1 cellular context compared by ENCODE assay signal in the genomic region with DNA sequence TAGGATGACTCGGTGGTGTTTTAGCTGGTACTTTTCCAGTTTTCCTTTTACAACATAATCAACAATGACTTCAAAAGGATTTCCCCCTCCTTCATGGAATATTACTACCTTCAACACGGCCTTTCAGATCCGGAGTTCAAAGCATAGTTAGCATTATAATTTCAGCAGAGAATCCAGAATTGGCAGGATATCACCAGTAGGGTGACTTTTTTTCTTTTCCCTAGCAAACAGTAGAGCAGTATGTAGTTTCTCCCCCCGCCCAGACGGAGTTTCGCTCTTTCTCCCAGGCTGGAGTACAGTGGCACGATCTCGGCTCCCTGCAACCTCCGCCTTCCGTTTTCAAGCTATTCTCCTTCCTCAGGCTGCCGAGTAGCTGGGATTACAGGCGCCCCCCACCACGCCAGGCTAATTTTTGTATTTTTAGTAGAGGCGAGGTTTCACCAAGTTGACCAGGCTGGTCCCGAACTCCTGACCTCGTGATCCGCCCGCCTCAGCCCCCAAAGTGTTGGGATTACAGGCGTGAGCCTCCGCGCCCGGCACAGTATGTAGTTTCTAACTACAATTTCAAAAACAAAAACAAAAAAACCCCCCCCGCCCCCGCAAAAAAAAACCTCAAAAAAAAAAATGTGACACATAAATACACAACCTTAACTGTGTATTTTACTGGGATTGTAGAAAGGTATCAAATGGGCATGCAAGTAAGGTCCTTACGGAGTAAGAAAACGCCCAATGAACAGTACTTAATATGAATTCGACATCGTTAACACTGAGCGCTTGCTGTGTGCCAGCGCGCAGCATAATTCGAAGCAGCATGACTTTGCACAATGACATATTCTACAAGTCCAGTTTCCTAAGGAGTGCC.
TF ChIP-seq lines count a peak whose summit lies in the region.

No MANE protein-coding gene starts in this region.

TF ChIP-seq in HepG2, 621 proteins besides CTCF, POLR2A, EP300 and RAD21 (continued from another document and continues in another):
- TF ChIP-seq, protein P1, sequence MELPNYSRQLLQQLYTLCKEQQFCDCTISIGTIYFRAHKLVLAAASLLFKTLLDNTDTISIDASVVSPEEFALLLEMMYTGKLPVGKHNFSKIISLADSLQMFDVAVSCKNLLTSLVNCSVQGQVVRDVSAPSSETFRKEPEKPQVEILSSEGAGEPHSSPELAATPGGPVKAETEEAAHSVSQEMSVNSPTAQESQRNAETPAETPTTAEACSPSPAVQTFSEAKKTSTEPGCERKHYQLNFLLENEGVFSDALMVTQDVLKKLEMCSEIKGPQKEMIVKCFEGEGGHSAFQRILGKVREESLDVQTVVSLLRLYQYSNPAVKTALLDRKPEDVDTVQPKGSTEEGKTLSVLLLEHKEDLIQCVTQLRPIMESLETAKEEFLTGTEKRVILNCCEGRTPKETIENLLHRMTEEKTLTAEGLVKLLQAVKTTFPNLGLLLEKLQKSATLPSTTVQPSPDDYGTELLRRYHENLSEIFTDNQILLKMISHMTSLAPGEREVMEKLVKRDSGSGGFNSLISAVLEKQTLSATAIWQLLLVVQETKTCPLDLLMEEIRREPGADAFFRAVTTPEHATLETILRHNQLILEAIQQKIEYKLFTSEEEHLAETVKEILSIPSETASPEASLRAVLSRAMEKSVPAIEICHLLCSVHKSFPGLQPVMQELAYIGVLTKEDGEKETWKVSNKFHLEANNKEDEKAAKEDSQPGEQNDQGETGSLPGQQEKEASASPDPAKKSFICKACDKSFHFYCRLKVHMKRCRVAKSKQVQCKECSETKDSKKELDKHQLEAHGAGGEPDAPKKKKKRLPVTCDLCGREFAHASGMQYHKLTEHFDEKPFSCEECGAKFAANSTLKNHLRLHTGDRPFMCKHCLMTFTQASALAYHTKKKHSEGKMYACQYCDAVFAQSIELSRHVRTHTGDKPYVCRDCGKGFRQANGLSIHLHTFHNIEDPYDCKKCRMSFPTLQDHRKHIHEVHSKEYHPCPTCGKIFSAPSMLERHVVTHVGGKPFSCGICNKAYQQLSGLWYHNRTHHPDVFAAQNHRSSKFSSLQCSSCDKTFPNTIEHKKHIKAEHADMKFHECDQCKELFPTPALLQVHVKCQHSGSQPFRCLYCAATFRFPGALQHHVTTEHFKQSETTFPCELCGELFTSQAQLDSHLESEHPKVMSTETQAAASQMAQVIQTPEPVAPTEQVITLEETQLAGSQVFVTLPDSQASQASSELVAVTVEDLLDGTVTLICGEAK (IDR thresholded peaks at IDR 0.05): no peak
- TF ChIP-seq, protein P1 (CRISPR knock-in tag; IDR thresholded peaks at IDR 0.05): no peak
- TF ChIP-seq, protein P2, sequence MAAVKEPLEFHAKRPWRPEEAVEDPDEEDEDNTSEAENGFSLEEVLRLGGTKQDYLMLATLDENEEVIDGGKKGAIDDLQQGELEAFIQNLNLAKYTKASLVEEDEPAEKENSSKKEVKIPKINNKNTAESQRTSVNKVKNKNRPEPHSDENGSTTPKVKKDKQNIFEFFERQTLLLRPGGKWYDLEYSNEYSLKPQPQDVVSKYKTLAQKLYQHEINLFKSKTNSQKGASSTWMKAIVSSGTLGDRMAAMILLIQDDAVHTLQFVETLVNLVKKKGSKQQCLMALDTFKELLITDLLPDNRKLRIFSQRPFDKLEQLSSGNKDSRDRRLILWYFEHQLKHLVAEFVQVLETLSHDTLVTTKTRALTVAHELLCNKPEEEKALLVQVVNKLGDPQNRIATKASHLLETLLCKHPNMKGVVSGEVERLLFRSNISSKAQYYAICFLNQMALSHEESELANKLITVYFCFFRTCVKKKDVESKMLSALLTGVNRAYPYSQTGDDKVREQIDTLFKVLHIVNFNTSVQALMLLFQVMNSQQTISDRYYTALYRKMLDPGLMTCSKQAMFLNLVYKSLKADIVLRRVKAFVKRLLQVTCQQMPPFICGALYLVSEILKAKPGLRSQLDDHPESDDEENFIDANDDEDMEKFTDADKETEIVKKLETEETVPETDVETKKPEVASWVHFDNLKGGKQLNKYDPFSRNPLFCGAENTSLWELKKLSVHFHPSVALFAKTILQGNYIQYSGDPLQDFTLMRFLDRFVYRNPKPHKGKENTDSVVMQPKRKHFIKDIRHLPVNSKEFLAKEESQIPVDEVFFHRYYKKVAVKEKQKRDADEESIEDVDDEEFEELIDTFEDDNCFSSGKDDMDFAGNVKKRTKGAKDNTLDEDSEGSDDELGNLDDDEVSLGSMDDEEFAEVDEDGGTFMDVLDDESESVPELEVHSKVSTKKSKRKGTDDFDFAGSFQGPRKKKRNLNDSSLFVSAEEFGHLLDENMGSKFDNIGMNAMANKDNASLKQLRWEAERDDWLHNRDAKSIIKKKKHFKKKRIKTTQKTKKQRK (IDR thresholded peaks at IDR 0.05; ENCODE audit: low read length): no peak
- TF ChIP-seq THYN1 (CRISPR knock-in tag; IDR thresholded peaks at IDR 0.05; ENCODE audit: borderline replicate concordance, low read depth) (no peak), KLF11 (CRISPR knock-in tag; IDR thresholded peaks at IDR 0.05) (no peak), ZNF431 (CRISPR knock-in tag; IDR thresholded peaks at IDR 0.05; ENCODE audit: borderline replicate concordance, low read depth) (no peak; the same call in 1 of the 2 replicates), ELF4 (CRISPR knock-in tag; IDR thresholded peaks at IDR 0.05; ENCODE audit: borderline replicate concordance) (no peak), BORCS8-MEF2B (CRISPR knock-in tag; IDR thresholded peaks at IDR 0.05) (no peak), RXRB (CRISPR knock-in tag; IDR thresholded peaks at IDR 0.05; ENCODE audit: borderline replicate concordance) (peak; percentile 68; the same call in 1 of the 2 replicates), MAFK (conservative IDR thresholded peaks at IDR 0.05 in 1 of 2, IDR thresholded peaks at IDR 0.05 in 1 of 2; ENCODE audit: low read length in 2 of 2) (peak in 1 of 2 experiments; percentile 12; a peak in 1 of 4 replicates), ZFP36L1 (CRISPR knock-in tag; IDR thresholded peaks at IDR 0.05) (no peak), ZNF720 (CRISPR knock-in tag; IDR thresholded peaks at IDR 0.05) (no peak), XBP1 (CRISPR knock-in tag; IDR thresholded peaks at IDR 0.05) (no peak), ZNF839 (CRISPR knock-in tag; IDR thresholded peaks at IDR 0.05; ENCODE audit: borderline replicate concordance) (no peak), GPN1 (CRISPR knock-in tag; IDR thresholded peaks at IDR 0.05; ENCODE audit: borderline replicate concordance) (no peak), ZNF841 (CRISPR knock-in tag; IDR thresholded peaks at IDR 0.05; ENCODE audit: borderline replicate concordance) (no peak), ZEB1 (IDR thresholded peaks at IDR 0.05; ENCODE audit: insufficient replicate concordance, low read depth) (no peak), ZNF484 (CRISPR knock-in tag; IDR thresholded peaks at IDR 0.05; ENCODE audit: borderline replicate concordance, low read depth) (no peak), FOSL1 (CRISPR knock-in tag; IDR thresholded peaks at IDR 0.05; ENCODE audit: borderline replicate concordance) (no peak), ZNF768 (CRISPR knock-in tag; IDR thresholded peaks at IDR 0.05) (no peak), WIZ (CRISPR knock-in tag; IDR thresholded peaks at IDR 0.05) (no peak), ZNF225 (CRISPR knock-in tag; IDR thresholded peaks at IDR 0.05) (no peak), ZNF451 (CRISPR knock-in tag; IDR thresholded peaks at IDR 0.05) (no peak), NFYB (CRISPR knock-in tag; IDR thresholded peaks at IDR 0.05) (no peak), ZFP36L2 (CRISPR knock-in tag; IDR thresholded peaks at IDR 0.05) (no peak), ZNF292 (CRISPR knock-in tag; IDR thresholded peaks at IDR 0.05; ENCODE audit: borderline replicate concordance, low read depth) (no peak), SRSF4 (IDR thresholded peaks at IDR 0.05; ENCODE audit: low read depth, low read length, poor library complexity, severe bottlenecking) (no peak), ZNF567 (CRISPR knock-in tag; IDR thresholded peaks at IDR 0.05; ENCODE audit: borderline replicate concordance) (no peak), RARG (CRISPR knock-in tag; IDR thresholded peaks at IDR 0.05; ENCODE audit: low read depth) (no peak), ZNF879 (CRISPR knock-in tag; IDR thresholded peaks at IDR 0.05) (peak; percentile 61; the same call in 1 of the 2 replicates), PAF1 (CRISPR knock-in tag; IDR thresholded peaks at IDR 0.05) (no peak), ARID2 (CRISPR knock-in tag; IDR thresholded peaks at IDR 0.05; ENCODE audit: borderline replicate concordance) (peak; percentile 12; the same call in 1 of the 2 replicates), GATAD1 (CRISPR knock-in tag; IDR thresholded peaks at IDR 0.05) (0 out of 2 replicates have a peak, but pooled peaks have one; percentile 13), MXD4 (CRISPR knock-in tag; IDR thresholded peaks at IDR 0.05) (no peak), CENPT (CRISPR knock-in tag; IDR thresholded peaks at IDR 0.05; ENCODE audit: low read depth) (no peak), ELF1 (CRISPR knock-in tag; IDR thresholded peaks at IDR 0.05) (no peak), MEF2D (CRISPR knock-in tag; IDR thresholded peaks at IDR 0.05) (no peak; the same call in 1 of the 2 replicates), HHEX (CRISPR knock-in tag; IDR thresholded peaks at IDR 0.05) (no peak), FOXA1 (IDR thresholded peaks at IDR 0.05) (no peak), FOXA1 (CRISPR knock-in tag; IDR thresholded peaks at IDR 0.05) (0 out of 2 replicates have a peak, but pooled peaks have one; percentile 15), KAT2B (IDR thresholded peaks at IDR 0.05; ENCODE audit: borderline replicate concordance, low read depth, low read length) (no peak)
- TF ChIP-seq, protein P3, sequence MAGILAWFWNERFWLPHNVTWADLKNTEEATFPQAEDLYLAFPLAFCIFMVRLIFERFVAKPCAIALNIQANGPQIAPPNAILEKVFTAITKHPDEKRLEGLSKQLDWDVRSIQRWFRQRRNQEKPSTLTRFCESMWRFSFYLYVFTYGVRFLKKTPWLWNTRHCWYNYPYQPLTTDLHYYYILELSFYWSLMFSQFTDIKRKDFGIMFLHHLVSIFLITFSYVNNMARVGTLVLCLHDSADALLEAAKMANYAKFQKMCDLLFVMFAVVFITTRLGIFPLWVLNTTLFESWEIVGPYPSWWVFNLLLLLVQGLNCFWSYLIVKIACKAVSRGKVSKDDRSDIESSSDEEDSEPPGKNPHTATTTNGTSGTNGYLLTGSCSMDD (CRISPR knock-in tag; IDR thresholded peaks at IDR 0.05): no peak
- TF ChIP-seq, protein P4, sequence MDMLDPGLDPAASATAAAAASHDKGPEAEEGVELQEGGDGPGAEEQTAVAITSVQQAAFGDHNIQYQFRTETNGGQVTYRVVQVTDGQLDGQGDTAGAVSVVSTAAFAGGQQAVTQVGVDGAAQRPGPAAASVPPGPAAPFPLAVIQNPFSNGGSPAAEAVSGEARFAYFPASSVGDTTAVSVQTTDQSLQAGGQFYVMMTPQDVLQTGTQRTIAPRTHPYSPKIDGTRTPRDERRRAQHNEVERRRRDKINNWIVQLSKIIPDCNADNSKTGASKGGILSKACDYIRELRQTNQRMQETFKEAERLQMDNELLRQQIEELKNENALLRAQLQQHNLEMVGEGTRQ (IDR thresholded peaks at IDR 0.05; ENCODE audit: low read depth, low read length): no peak
- TF ChIP-seq, protein P4 (CRISPR knock-in tag; IDR thresholded peaks at IDR 0.05; ENCODE audit: borderline replicate concordance): no peak
- TF ChIP-seq, protein P5, sequence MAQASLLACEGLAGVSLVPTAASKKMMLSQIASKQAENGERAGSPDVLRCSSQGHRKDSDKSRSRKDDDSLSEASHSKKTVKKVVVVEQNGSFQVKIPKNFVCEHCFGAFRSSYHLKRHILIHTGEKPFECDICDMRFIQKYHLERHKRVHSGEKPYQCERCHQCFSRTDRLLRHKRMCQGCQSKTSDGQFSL (CRISPR knock-in tag; IDR thresholded peaks at IDR 0.05): no peak
- TF ChIP-seq, protein P6, sequence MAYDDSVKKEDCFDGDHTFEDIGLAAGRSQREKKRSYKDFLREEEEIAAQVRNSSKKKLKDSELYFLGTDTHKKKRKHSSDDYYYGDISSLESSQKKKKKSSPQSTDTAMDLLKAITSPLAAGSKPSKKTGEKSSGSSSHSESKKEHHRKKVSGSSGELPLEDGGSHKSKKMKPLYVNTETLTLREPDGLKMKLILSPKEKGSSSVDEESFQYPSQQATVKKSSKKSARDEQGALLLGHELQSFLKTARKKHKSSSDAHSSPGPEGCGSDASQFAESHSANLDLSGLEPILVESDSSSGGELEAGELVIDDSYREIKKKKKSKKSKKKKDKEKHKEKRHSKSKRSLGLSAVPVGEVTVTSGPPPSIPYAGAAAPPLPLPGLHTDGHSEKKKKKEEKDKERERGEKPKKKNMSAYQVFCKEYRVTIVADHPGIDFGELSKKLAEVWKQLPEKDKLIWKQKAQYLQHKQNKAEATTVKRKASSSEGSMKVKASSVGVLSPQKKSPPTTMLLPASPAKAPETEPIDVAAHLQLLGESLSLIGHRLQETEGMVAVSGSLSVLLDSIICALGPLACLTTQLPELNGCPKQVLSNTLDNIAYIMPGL (CRISPR knock-in tag; IDR thresholded peaks at IDR 0.05; ENCODE audit: borderline replicate concordance in 1 of 2, low read depth in 1 of 2): no peak
